16 cellular contexts compared by ENCODE assay signal in genomic region chr2:190378883-190379237, GRCh38.
"Had no signal": no experiment of that assay in that cellular context is flagged by ENCODE, and none has a peak within 500 bp of the region (broad histone marks: within the 10 kb centered on the region; RNA-seq: fewer than 3 reads in every experiment).

No MANE protein-coding gene starts in this region.

- H3K9me3 ChIP-seq: colonic mucosa, thyroid gland had no signal

- H3K9me3 Mint-ChIP-seq: activated B cell treated with CpG ODN at 0.5 μM for 24 hours; activated CD8-positive, alpha-beta T cell treated with anti-CD3 and anti-CD28 coated beads for 36 hours; activated naive CD4-positive, alpha-beta T cell treated with anti-CD3 and anti-CD28 coated beads for 36 hours; activated T-cell treated with anti-CD3 and anti-CD28 coated beads, Interleukin-2, amount 50 U/mL, for 24 hours; activated T-helper 2 cell treated with anti-CD3 and anti-CD28 coated beads, Interferon-gamma antibody, Interleukin-2, Interleukin-4, amounts not matched to agents 10 μg/mL and 5 μg/mL and 100 μg/mL, durations not matched to agents 14 hours and 24 hours and 36 hours; central memory CD8-positive, alpha-beta T cell; natural killer cell treated with Interleukin-12 subunit alpha and Interleukin-12 subunit beta and Interleukin-15 and Interleukin-18, amount 100 ng/mL, for 72 hours had no signal

- H3K4me1 Mint-ChIP-seq: brain; central memory CD8-positive, alpha-beta T cell had no signal

- H3K4me3 ChIP-seq: colonic mucosa, thyroid gland had no signal

- H3K27ac Mint-ChIP-seq: activated B cell treated with CpG ODN at 0.5 μM for 24 hours; activated CD8-positive, alpha-beta T cell treated with anti-CD3 and anti-CD28 coated beads for 36 hours; activated naive CD4-positive, alpha-beta T cell treated with anti-CD3 and anti-CD28 coated beads for 36 hours; activated T-cell treated with anti-CD3 and anti-CD28 coated beads, Interleukin-2, amount 50 U/mL, for 24 hours; activated T-helper 2 cell treated with anti-CD3 and anti-CD28 coated beads, Interferon-gamma antibody, Interleukin-2, Interleukin-4, amounts not matched to agents 10 μg/mL and 5 μg/mL and 100 μg/mL, durations not matched to agents 14 hours and 24 hours and 36 hours; natural killer cell treated with Interleukin-12 subunit alpha and Interleukin-12 subunit beta and Interleukin-15 and Interleukin-18, amount 100 ng/mL, for 72 hours had no signal

- H3K27ac ChIP-seq: colonic mucosa, thyroid gland had no signal

- H3K4me3 Mint-ChIP-seq: activated CD8-positive, alpha-beta T cell treated with anti-CD3 and anti-CD28 coated beads for 36 hours; activated naive CD4-positive, alpha-beta T cell treated with anti-CD3 and anti-CD28 coated beads for 36 hours; central memory CD8-positive, alpha-beta T cell; natural killer cell treated with Interleukin-12 subunit alpha and Interleukin-12 subunit beta and Interleukin-15 and Interleukin-18, amount 100 ng/mL, for 72 hours had no signal

- H3K27me3 Mint-ChIP-seq: activated B cell treated with CpG ODN at 0.5 μM for 24 hours; activated CD8-positive, alpha-beta T cell treated with anti-CD3 and anti-CD28 coated beads for 36 hours; activated T-cell treated with anti-CD3 and anti-CD28 coated beads, Interleukin-2, amount 50 U/mL, for 24 hours; central memory CD8-positive, alpha-beta T cell had no signal

- H3K36me3 ChIP-seq: colonic mucosa, thyroid gland had no signal

- DNase-seq: activated B cell treated with CpG ODN at 0.5 μM for 24 hours; activated CD4-positive, alpha-beta T cell treated with anti-CD3 and anti-CD28 coated beads for 4 hours; activated CD8-positive, alpha-beta T cell treated with anti-CD3 and anti-CD28 coated beads for 36 hours; activated naive CD4-positive, alpha-beta T cell treated with anti-CD3 and anti-CD28 coated beads for 36 hours; activated T-cell treated with anti-CD3 and anti-CD28 coated beads, Interleukin-2, amount 50 U/mL, for 24 hours; anterior cingulate cortex; colonic mucosa; nucleus accumbens; stimulated activated CD4-positive, alpha-beta T cell treated with anti-CD3 and anti-CD28 coated beads, Interleukin-2, amount 100 ng/mL, for 24 hours; stimulated activated naive CD4-positive, alpha-beta T cell treated with Interleukin-2 at 50 U/mL for 16 hours; T-helper 2 cell; thyroid gland had no signal

- H3K36me3 Mint-ChIP-seq: brain; natural killer cell treated with Interleukin-12 subunit alpha and Interleukin-12 subunit beta and Interleukin-15 and Interleukin-18, amount 100 ng/mL, for 72 hours had no signal

- H3K4me1 ChIP-seq: colonic mucosa had no signal

- H3K27me3 ChIP-seq: colonic mucosa, thyroid gland had no signal
